Comparison of ENCODE assay signal across 7 cellular contexts in genomic region chr1:25402947-25403803, GRCh38. TPM values are rescaled to one million over a fixed set of nuclear protein-coding genes. Genes with fewer than 3 reads are reported as not detected.
A peak's percentile ranks its signal among the peaks of the same experiment; 100 is the strongest.
DNase-seq lines count a peak whose midpoint lies in the region; ATAC-seq, FAIRE-seq and TF ChIP-seq lines count a peak whose summit lies in the region.
"Not testable (repeated sequence)": the region's sequence is repeated elsewhere in the genome, so short reads cannot be mapped to it uniquely, and the experiment has no call there.

No MANE protein-coding gene starts in this region.

- DNase-seq in DMS79 (lab: John Stamatoyannopoulos, UW) (peak; percentile 1), Kasumi-1 (lab: John Stamatoyannopoulos, UW) (peak; percentile 9 to 13), posterior cingulate gyrus (peak in 8 of 10 donors; percentile 14 to 90 (median 29))
- not testable (repeated sequence) for DNase-seq in T-helper 17 cell; endodermal cell; keratinocyte (ENCODE audit: low read depth, low spot score)

- H3K27me3 Mint-ChIP-seq in T-helper 17 cell (peaks cover 16% of the 10 kb centered on the region), endodermal cell (ENCODE audit: insufficient read depth) (peaks cover 19% of the 10 kb centered on the region)
- H3K27me3 Mint-ChIP-seq in activated T-helper 17 cell treated with anti-CD3 and anti-CD28 coated beads, Interleukin-2, amount 50 U/mL, for 72 hours = not testable (repeated sequence)

- H2AFZ ChIP-seq in keratinocyte (ENCODE audit: control insufficient read depth, low read length) = not testable (repeated sequence)

- not testable (repeated sequence) for H3K4me3 ChIP-seq in endodermal cell (ENCODE audit: low read length); keratinocyte (ENCODE audit: control insufficient read depth in 2 of 3, extremely low read depth in 1 of 3, insufficient read depth in 2 of 3, low read depth in 1 of 3, low read length in 3 of 3)

- H3K4me1 Mint-ChIP-seq in T-helper 17 cell; activated T-helper 17 cell treated with anti-CD3 and anti-CD28 coated beads, Interleukin-2, amount 50 U/mL, for 72 hours; endodermal cell: not testable (repeated sequence)

- peak; percentile 75 for ATAC-seq in T-helper 17 cell
- ATAC-seq in activated T-helper 17 cell treated with anti-CD3 and anti-CD28 coated beads, Interleukin-2, amount 50 U/mL, for 72 hours (replicated peaks) = peak; percentile 89

- not testable (repeated sequence) for H3K9ac ChIP-seq in endodermal cell (ENCODE audit: extremely low read depth, low read length, poor library complexity, severe bottlenecking); keratinocyte (ENCODE audit: control insufficient read depth, extremely low read depth, insufficient read depth, low read length)

- H3K36me3 ChIP-seq in endodermal cell (ENCODE audit: control insufficient read depth, insufficient read depth, low read length); keratinocyte (ENCODE audit: control insufficient read depth in 2 of 2, extremely low read depth in 1 of 2, insufficient read depth in 2 of 2, low read length in 2 of 2): not testable (repeated sequence)

- dilution Hi-C loops in keratinocyte (cut with MboI; ENCODE audit: extremely low pct_ligation_motif_present, low sequenced_read_pairs) = not testable (repeated sequence)

- H3K4me1 ChIP-seq in endodermal cell (ENCODE audit: control insufficient read depth, insufficient read depth, low read length); keratinocyte (ENCODE audit: control insufficient read depth, extremely low read depth, insufficient read depth, low read length): not testable (repeated sequence)

- H3K4me3 Mint-ChIP-seq in T-helper 17 cell; activated T-helper 17 cell treated with anti-CD3 and anti-CD28 coated beads, Interleukin-2, amount 50 U/mL, for 72 hours; endodermal cell: not testable (repeated sequence)

- intact Hi-C loops in posterior cingulate gyrus (cut with DNase I) = not testable (repeated sequence)

- 23% methylated on average over 4 of the region's 8 CpGs; no CpG with 5 or more reads in 1 of the 2 experiments for WGBS in endodermal cell (ENCODE audit: insufficient coverage in 1 of 2, insufficient read length in 1 of 2), 2 experiments

- H4K20me1 ChIP-seq in keratinocyte (ENCODE audit: control insufficient read depth, extremely low read depth, insufficient read depth, low read length) = not testable (repeated sequence)

- not testable (repeated sequence) for H3K9me1 ChIP-seq in keratinocyte (ENCODE audit: control insufficient read depth, extremely low read depth, insufficient read depth, low read length)

- H3K27ac Mint-ChIP-seq in T-helper 17 cell, endodermal cell: not testable (repeated sequence)
- peak overlapping the region; percentile 17 for H3K27ac Mint-ChIP-seq in activated T-helper 17 cell treated with anti-CD3 and anti-CD28 coated beads, Interleukin-2, amount 50 U/mL, for 72 hours

- H3K9me3 Mint-ChIP-seq in activated T-helper 17 cell treated with anti-CD3 and anti-CD28 coated beads, Interleukin-2, amount 50 U/mL, for 72 hours; endodermal cell: not testable (repeated sequence)

- peak; percentile 55 for TF ChIP-seq CTCF in endodermal cell (conservative IDR thresholded peaks at IDR 0.05)
- TF ChIP-seq CTCF in keratinocyte (optimal IDR thresholded peaks at IDR 0.05 in 1 of 3, IDR thresholded peaks at IDR 0.05 in 1 of 3, conservative IDR thresholded peaks at IDR 0.05 in 1 of 3; ENCODE audit: extremely low read depth in 1 of 3, insufficient read depth in 2 of 3, low read length in 3 of 3) = peak in 1 of 3 experiments; percentile 18

- H3K27me3 ChIP-seq in endodermal cell (ENCODE audit: control insufficient read depth, insufficient read depth, low read length, poor library complexity, severe bottlenecking); keratinocyte (ENCODE audit: control insufficient read depth, extremely low read depth, insufficient read depth, low read length): not testable (repeated sequence)

- H3K4me2 ChIP-seq in keratinocyte (ENCODE audit: control insufficient read depth, extremely low read depth, insufficient read depth, low read depth, low read length) = not testable (repeated sequence)

- H3K9me3 ChIP-seq in T-helper 17 cell (ENCODE audit: control insufficient read depth, low read length, poor library complexity, severe bottlenecking); endodermal cell (ENCODE audit: control insufficient read depth, low read length); keratinocyte (ENCODE audit: control insufficient read depth, low read depth, low read length): not testable (repeated sequence)

- H3K27ac ChIP-seq in endodermal cell (ENCODE audit: low read depth, low read length); keratinocyte (ENCODE audit: control insufficient read depth, insufficient read depth, low read length): not testable (repeated sequence)

- not testable (repeated sequence) for H3K36me3 Mint-ChIP-seq in T-helper 17 cell (ENCODE audit: low read depth); activated T-helper 17 cell treated with anti-CD3 and anti-CD28 coated beads, Interleukin-2, amount 50 U/mL, for 72 hours (ENCODE audit: low read depth); endodermal cell (ENCODE audit: low read depth)

- FAIRE-seq in keratinocyte (lab: Jason Lieb, UNC) = peak; percentile 39

- not testable (repeated sequence) for H3K79me2 ChIP-seq in keratinocyte (ENCODE audit: control insufficient read depth, insufficient read depth, low read length)

RNA-seq across cellular contexts. Expression of gene RHCE, which starts 17.4 kb away (rescaled TPM):
- total RNA-seq in T-helper 17 cell (not detected), endodermal cell (under 1 TPM; 0.33 to 0.40 TPM)
- 1 to 10 TPM in 1 of 2 donors, not detected in 1; 1.3 TPM for total RNA-seq in activated T-helper 17 cell treated with anti-CD3 and anti-CD28 coated beads, Interleukin-2, amount 50 U/mL, for 72 hours
- 0.43 TPM for polyA plus RNA-seq in endodermal cell (2013, experiment 1 of 2)
- polyA plus RNA-seq in endodermal cell (2013, experiment 2 of 2) = 0.83 TPM
- polyA plus RNA-seq in keratinocyte = 0.08 to 0.20 TPM (median 0.09 TPM) in 3 replicates
- polyA plus RNA-seq in keratinocyte (2011; ENCODE audit: low read depth) = not detected
- polyA plus RNA-seq in keratinocyte (2011; cell fraction: cytosol; rRNA removed) = 0.05 TPM in 1 of 2 replicates, not detected in the other
- polyA plus RNA-seq in keratinocyte (2011; cell fraction: nucleus; rRNA removed) = not detected in 2 replicates
- 0.38 and 0.69 TPM in 2 replicates for polyA plus RNA-seq in keratinocyte (2012; ENCODE audit: low replicate concordance)
- polyA minus RNA-seq in keratinocyte = not detected in 3 replicates
- polyA minus RNA-seq in keratinocyte (2011; cell fraction: cytosol; rRNA and poly(A)+ RNA removed) = not detected
- not detected in 2 replicates for polyA minus RNA-seq in keratinocyte (2011; cell fraction: nucleus; rRNA and poly(A)+ RNA removed)

RNA-seq across cellular contexts. Expression of gene MACO1, which starts 27.5 kb away (rescaled TPM):
- total RNA-seq in T-helper 17 cell (10 to 100 TPM; 16.3 to 21.6 TPM), endodermal cell (10 to 100 TPM; 13.1 to 14.1 TPM)
- total RNA-seq in activated T-helper 17 cell treated with anti-CD3 and anti-CD28 coated beads, Interleukin-2, amount 50 U/mL, for 72 hours = 10 to 100 TPM; 12.4 to 18.8 TPM
- polyA plus RNA-seq in endodermal cell (2013, experiment 1 of 2) = 26.0 TPM
- 23.1 TPM for polyA plus RNA-seq in endodermal cell (2013, experiment 2 of 2)
- 6.0 to 10.8 TPM (median 8.1 TPM) in 3 replicates for polyA plus RNA-seq in keratinocyte
- 28.1 TPM for polyA plus RNA-seq in keratinocyte (2011; ENCODE audit: low read depth)
- 4.2 and 6.1 TPM in 2 replicates for polyA plus RNA-seq in keratinocyte (2011; cell fraction: cytosol; rRNA removed)
- 14.9 and 19.5 TPM in 2 replicates for polyA plus RNA-seq in keratinocyte (2011; cell fraction: nucleus; rRNA removed)
- polyA plus RNA-seq in keratinocyte (2012; ENCODE audit: low replicate concordance) = 11.2 and 11.7 TPM in 2 replicates
- 2.1 to 5.5 TPM (median 4.6 TPM) in 3 replicates for polyA minus RNA-seq in keratinocyte
- polyA minus RNA-seq in keratinocyte (2011; cell fraction: cytosol; rRNA and poly(A)+ RNA removed) = 4.4 TPM
- 7.7 and 12.1 TPM in 2 replicates for polyA minus RNA-seq in keratinocyte (2011; cell fraction: nucleus; rRNA and poly(A)+ RNA removed)
